Comparison of ENCODE assay signal across 1 cellular context in genomic region chr1:225996946-225997545, GRCh38.
TF ChIP-seq lines count a peak whose summit lies in the region.

No MANE protein-coding gene starts in this region.

TF ChIP-seq in K562, 482 proteins besides CTCF, POLR2A, EP300 and RAD21 (continued from another document):
- TF ChIP-seq, protein P1, sequence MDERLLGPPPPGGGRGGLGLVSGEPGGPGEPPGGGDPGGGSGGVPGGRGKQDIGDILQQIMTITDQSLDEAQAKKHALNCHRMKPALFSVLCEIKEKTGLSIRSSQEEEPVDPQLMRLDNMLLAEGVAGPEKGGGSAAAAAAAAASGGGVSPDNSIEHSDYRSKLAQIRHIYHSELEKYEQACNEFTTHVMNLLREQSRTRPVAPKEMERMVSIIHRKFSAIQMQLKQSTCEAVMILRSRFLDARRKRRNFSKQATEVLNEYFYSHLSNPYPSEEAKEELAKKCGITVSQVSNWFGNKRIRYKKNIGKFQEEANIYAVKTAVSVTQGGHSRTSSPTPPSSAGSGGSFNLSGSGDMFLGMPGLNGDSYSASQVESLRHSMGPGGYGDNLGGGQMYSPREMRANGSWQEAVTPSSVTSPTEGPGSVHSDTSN (CRISPR knock-in tag; IDR thresholded peaks at IDR 0.05; ENCODE audit: low read depth), result no peak
- TF ChIP-seq, protein P1 (tag; conservative IDR thresholded peaks at IDR 0.05; ENCODE audit: low read depth), result no peak
- TF ChIP-seq ZC3H11A (IDR thresholded peaks at IDR 0.05; ENCODE audit: low read depth, low read length), result no peak
- no peak for TF ChIP-seq TSC22D4 (tag; IDR thresholded peaks at IDR 0.05)
- 0 out of 4 replicates have a peak, but pooled peaks of 1 of the 2 experiments have one; percentile 4 for TF ChIP-seq MAZ (CRISPR knock-in tag; conservative IDR thresholded peaks at IDR 0.05 in 1 of 2, IDR thresholded peaks at IDR 0.05 in 1 of 2)
